ENCODE assay signal across 8 cellular contexts in genomic region chr9:79573697-79573976, GRCh38. TPM values are rescaled to one million over a fixed set of nuclear protein-coding genes. Genes with fewer than 3 reads are reported as not detected.
DNase-seq lines count a peak whose midpoint lies in the region; ATAC-seq and TF ChIP-seq lines count a peak whose summit lies in the region.

No MANE protein-coding gene starts in this region.

- no peak overlapping the region for H3K27ac ChIP-seq in HUES64 (ENCODE audit: low read depth, low read length)

- H3K9ac ChIP-seq in HUES64 (ENCODE audit: low read depth, low read length), result peak overlapping the region; percentile 79

- H3K4me3 ChIP-seq in BJ (ENCODE audit: low read depth, low read length) (peak overlapping the region; percentile 87), HUES64 (ENCODE audit: low read length) (peak overlapping the region; percentile 69)

- DNase-seq in BJ (ENCODE audit: low read depth) (no peak), chondrocyte (ENCODE audit: low spot score) (no peak), naive B cell (peak; percentile 15), inferior parietal cortex (ENCODE audit: extremely low spot score) (no peak)
- no peak for DNase-seq in activated CD4-positive, alpha-beta T cell treated with anti-CD3 and anti-CD28 coated beads, Interleukin-2, amount 50 U/mL, for 4 hours

- peaks cover 19% of the 10 kb centered on the region for H3K4me1 ChIP-seq in HUES64 (ENCODE audit: insufficient read depth, low read length)

- H3K27me3 Mint-ChIP-seq in chondrocyte (ENCODE audit: low read depth) (no peaks in the 10 kb centered on the region), naive B cell (peaks cover 0 to 8% (median 0%) of the 10 kb centered on the region in 3 donors)

- no peak for ATAC-seq in naive B cell (ENCODE audit: low read depth in 2 of 2)
- no peak for ATAC-seq in GM18868 (IDR thresholded peaks at IDR 0.05; ENCODE audit: unreplicated experiment)
- no peak for ATAC-seq in GM19463 (IDR thresholded peaks at IDR 0.05; ENCODE audit: unreplicated experiment)

- no peaks in the 10 kb centered on the region for H3K9me3 ChIP-seq in HUES64 (ENCODE audit: insufficient read depth, low read depth, low read length)

- H3K36me3 ChIP-seq in BJ (ENCODE audit: control insufficient read depth, insufficient read depth, low read length), result no peaks in the 10 kb centered on the region
- H3K36me3 ChIP-seq in HUES64 (ENCODE audit: insufficient read depth, low read length), result peaks cover 42% of the 10 kb centered on the region

- H3K4me1 Mint-ChIP-seq in chondrocyte (ENCODE audit: low read depth), result peaks cover 52% of the 10 kb centered on the region
- peaks cover 31 to 53% (median 45%) of the 10 kb centered on the region in 3 donors for H3K4me1 Mint-ChIP-seq in naive B cell

- CTCF ChIA-PET in BJ (lab: Yijun Ruan, JAX), result interaction anchor here (1.2 kb wide), 2 partner anchors 9 to 528 kb away, joined by 3 read pairs; no protein-coding TSS in a partner anchor

- TF ChIP-seq CTCF in BJ (IDR thresholded peaks at IDR 0.05; ENCODE audit: insufficient read depth, low read depth, low read length), result no peak
- TF ChIP-seq CTCF in chondrocyte (IDR thresholded peaks at IDR 0.05), result no peak

- WGBS in HUES64, result 0% methylated on average over 4 of the region's 6 CpGs

- H3K4me3 Mint-ChIP-seq in chondrocyte (ENCODE audit: unreplicated experiment), result peak overlapping the region; percentile 91
- H3K4me3 Mint-ChIP-seq in naive B cell, result peak overlapping the region in 6 of 8 donors; percentile 88 to 96 (median 93)

- peak overlapping the region; percentile 92 for H3K27ac Mint-ChIP-seq in chondrocyte (ENCODE audit: unreplicated experiment)
- peak overlapping the region in 5 of 6 donors; percentile 53 to 97 (median 91) for H3K27ac Mint-ChIP-seq in naive B cell

- H3K27me3 ChIP-seq in BJ (ENCODE audit: control insufficient read depth, insufficient read depth, low read length) (no peaks in the 10 kb centered on the region), HUES64 (ENCODE audit: insufficient read depth, low read length) (peaks cover 3% of the 10 kb centered on the region; the same call in 1 of the 2 replicates)

- H3K36me3 Mint-ChIP-seq in chondrocyte (ENCODE audit: low read depth), result peaks cover 9% of the 10 kb centered on the region
- H3K36me3 Mint-ChIP-seq in naive B cell, result no peaks in the 10 kb centered on the region

- POLR2A ChIA-PET in BJ (lab: Charles Lee), result interaction anchor here (0.6 to 0.7 kb wide), 3 partner anchors 43 to 815 kb away, joined by 3 to 6 read pairs (median 4); no protein-coding TSS in a partner anchor

- H3K9me3 Mint-ChIP-seq in chondrocyte (ENCODE audit: low read depth) (no peaks in the 10 kb centered on the region), naive B cell (no peaks in the 10 kb centered on the region)

RNA-seq across cellular contexts. Expression of gene TLE4, which starts 1.9 kb away (rescaled TPM):
- polyA plus RNA-seq in BJ (2011; rRNA removed) (152 and 154 TPM in 2 replicates), naive B cell (ENCODE audit: low read depth in 6 of 6) (10 to 100 TPM; 13.1 to 34.6 (median 26.0) TPM)
- 262 and 397 TPM in 2 replicates for polyA minus RNA-seq in BJ (2011; rRNA and poly(A)+ RNA removed)
- 29.7 TPM for polyA plus RNA-seq in HUES64 (2013, experiment 1 of 2)
- 51.9 TPM for polyA plus RNA-seq in HUES64 (2013, experiment 2 of 2)
- 62.3 to 82.5 TPM (median 66.0 TPM) in 3 replicates for total RNA-seq in chondrocyte
